ENCODE assay signal across 12 cellular contexts in the genomic region with DNA sequence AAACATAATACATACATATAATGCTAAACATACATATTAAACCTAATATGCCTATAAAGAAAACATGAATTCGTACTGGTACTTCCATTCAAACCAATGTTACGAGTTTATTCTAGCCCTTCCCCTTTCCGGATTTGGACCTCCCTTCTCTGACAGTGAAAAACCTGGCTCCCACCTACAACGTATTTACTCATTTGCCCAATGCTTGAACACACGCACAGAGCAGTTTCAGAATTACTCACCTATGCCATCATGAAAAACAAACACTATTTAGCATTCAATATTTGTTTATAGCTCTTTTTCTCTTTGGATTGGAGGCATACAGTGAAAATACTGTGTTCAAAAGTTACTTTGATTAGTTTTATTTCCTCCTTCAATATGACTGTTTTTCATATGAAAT.
DNase-seq lines count a peak whose midpoint lies in the region; ATAC-seq, FAIRE-seq and TF ChIP-seq lines count a peak whose summit lies in the region.
"Had no signal": no experiment of that assay in that cellular context is flagged by ENCODE, and none has a peak within 500 bp of the region (broad histone marks: within the 10 kb centered on the region; RNA-seq: fewer than 3 reads in every experiment).

No MANE protein-coding gene starts in this region.

- H3K79me2 ChIP-seq in PC-3 (ENCODE audit: low read length): no peaks in the 10 kb centered on the region

- no peaks in the 10 kb centered on the region for H3K9me2 ChIP-seq in PC-3 (replicated peaks; ENCODE audit: low read length)

- no TSS peak for BruUV-seq in PC-3 (replicated peaks; lab: Mats Ljungman, UMichigan)

- FAIRE-seq in D721Med (lab: Jason Lieb, UNC): peak; percentile 77
- FAIRE-seq: GM12891 had no signal

- peaks cover 21% of the 10 kb centered on the region for H3K4me1 ChIP-seq in PC-3 (ENCODE audit: insufficient read depth, low read length)

- CTCF ChIA-PET in PC-3 (lab: Charles Lee): interaction anchor here (0.5 to 1.1 kb wide), 2 partner anchors 9 to 531 kb away, joined by 3 to 6 read pairs; no protein-coding TSS in a partner anchor

- no peak for DNase-seq in D721Med (ENCODE audit: insufficient read length, low spot score)
- peak; percentile 15 for DNase-seq in GM12865 (ENCODE audit: low read depth)
- DNase-seq in PC-3: peak; percentile 88
- no peak for DNase-seq in omental fat pad (ENCODE audit: low spot score)
- no peak for DNase-seq in HCEC 1CT
- DNase-seq in NCI-H146 (lab: John Stamatoyannopoulos, UW): no peak
- DNase-seq in coronary artery (ENCODE audit: low spot score): no peak
- DNase-seq: C1 segment of cervical spinal cord; CD4-positive, alpha-beta T cell; KG1 had no signal

- no peaks in the 10 kb centered on the region for H4K20me1 ChIP-seq in PC-3 (ENCODE audit: low read length)

- no peaks in the 10 kb centered on the region for H3F3A ChIP-seq in PC-3 (ENCODE audit: low read length, unreplicated experiment)

- POLR2A ChIA-PET in PC-3 (lab: Charles Lee; ENCODE audit: unreplicated experiment): no interaction called here

- ATAC-seq in GM21360 (IDR thresholded peaks at IDR 0.05; ENCODE audit: unreplicated experiment) (peak; percentile 67), PC-3 (peak; percentile 91), omental fat pad (ENCODE audit: low FRiP score) (no peak)

- H3K4me3 ChIP-seq in GM12865 (ENCODE audit: low read depth, low read length) (no peak overlapping the region), PC-3 (ENCODE audit: low read length) (peak overlapping the region; percentile 28; the same call in 1 of the 2 replicates), coronary artery (no peak overlapping the region)

- intact Hi-C loops in PC-3 (cut with micrococcal nuclease): loop anchor here (1.0 to 2.0 kb wide), 2 partner anchors 10 to 137 kb away; no protein-coding TSS in a partner anchor

- no peak for TF ChIP-seq CTCF in D721Med (IDR thresholded peaks at IDR 0.05; ENCODE audit: insufficient read depth, missing control alignments)
- no peak for TF ChIP-seq CTCF in GM12865 (IDR thresholded peaks at IDR 0.05; ENCODE audit: insufficient read depth, low read depth, low read length, missing control alignments)
- TF ChIP-seq CTCF in PC-3 (conservative IDR thresholded peaks at IDR 0.05; ENCODE audit: low read depth, low read length): no peak
- no peak for TF ChIP-seq CTCF in omental fat pad (IDR thresholded peaks at IDR 0.05)
- TF ChIP-seq CTCF in coronary artery (IDR thresholded peaks at IDR 0.05): no peak

- no peaks in the 10 kb centered on the region for H3K27me3 ChIP-seq in PC-3 (ENCODE audit: low read length)

- H3K9ac ChIP-seq in PC-3 (ENCODE audit: low read length): peak overlapping the region; percentile 73

- no peaks in the 10 kb centered on the region for H3K36me3 ChIP-seq in PC-3 (ENCODE audit: low read depth, low read length)

- no peak overlapping the region for H2AFZ ChIP-seq in PC-3 (ENCODE audit: low read length)

- H3K9me3 ChIP-seq in PC-3 (ENCODE audit: low read length): no peaks in the 10 kb centered on the region

- peak overlapping the region; percentile 56 for H3K4me2 ChIP-seq in PC-3 (ENCODE audit: low read length)

- peak overlapping the region; percentile 94 for H3K27ac ChIP-seq in PC-3 (ENCODE audit: low read length)
- no peak overlapping the region for H3K27ac ChIP-seq in coronary artery

Comparison
In these comparisons a context has a peak if more than half of its experiments do, and no peak if none do; other contexts are left out.
1. DNase-seq: peak in GM12865 (single experiment) and PC-3 (single experiment); none in D721Med (single experiment), omental fat pad (single experiment), HCEC 1CT (single experiment), NCI-H146 (single experiment) and coronary artery (single experiment).